1 cellular context compared by ENCODE assay signal in the genomic region with DNA sequence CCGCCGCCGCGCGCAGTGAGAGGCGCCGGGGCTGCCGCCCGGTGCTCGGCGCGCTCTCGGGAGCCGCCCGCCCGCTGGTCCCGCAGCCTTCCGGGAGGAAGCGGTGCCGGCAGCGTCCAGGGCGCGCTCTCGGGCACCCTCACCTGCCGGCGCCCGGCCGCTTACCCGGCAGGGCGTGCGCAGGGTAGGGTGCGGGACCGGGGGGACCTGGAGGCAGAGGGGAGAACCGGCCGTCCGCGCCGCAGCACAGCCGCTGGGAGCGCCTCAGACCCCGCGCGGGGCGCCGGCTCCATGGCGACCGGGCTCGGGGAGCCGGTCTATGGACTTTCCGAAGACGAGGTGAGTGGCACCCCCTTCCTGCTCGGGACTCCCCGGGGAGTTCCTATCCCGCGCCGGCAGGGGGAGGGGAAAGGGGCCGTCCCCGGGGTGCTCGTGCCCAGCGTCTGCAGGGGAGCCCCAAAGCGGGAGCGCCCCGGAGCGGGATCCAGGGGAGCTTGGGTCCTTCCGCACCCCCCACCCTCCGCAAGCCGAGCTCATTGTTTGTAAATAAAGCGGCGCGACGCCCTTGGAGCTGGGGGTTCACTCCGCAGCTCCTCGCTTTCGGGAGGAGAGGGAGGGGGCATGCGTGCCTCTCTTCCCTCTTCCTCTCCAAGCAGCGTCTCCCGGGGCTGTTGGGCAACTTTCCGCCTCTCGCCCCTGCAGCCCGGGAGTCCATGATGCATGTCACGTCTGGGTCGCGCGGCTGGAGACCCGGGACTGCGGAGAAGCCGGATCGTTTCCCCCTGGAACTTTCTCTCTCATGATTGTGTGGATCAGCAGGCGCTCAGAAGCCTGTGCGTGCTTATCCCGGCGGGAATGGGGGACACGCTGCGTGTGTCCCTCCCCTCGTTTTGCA.
TF ChIP-seq lines count a peak whose summit lies in the region.

No MANE protein-coding gene starts in this region.

TF ChIP-seq in HEK293, 187 proteins besides CTCF, POLR2A, EP300 and RAD21 (continued from another document and continues in another):
- TF ChIP-seq, protein P1, sequence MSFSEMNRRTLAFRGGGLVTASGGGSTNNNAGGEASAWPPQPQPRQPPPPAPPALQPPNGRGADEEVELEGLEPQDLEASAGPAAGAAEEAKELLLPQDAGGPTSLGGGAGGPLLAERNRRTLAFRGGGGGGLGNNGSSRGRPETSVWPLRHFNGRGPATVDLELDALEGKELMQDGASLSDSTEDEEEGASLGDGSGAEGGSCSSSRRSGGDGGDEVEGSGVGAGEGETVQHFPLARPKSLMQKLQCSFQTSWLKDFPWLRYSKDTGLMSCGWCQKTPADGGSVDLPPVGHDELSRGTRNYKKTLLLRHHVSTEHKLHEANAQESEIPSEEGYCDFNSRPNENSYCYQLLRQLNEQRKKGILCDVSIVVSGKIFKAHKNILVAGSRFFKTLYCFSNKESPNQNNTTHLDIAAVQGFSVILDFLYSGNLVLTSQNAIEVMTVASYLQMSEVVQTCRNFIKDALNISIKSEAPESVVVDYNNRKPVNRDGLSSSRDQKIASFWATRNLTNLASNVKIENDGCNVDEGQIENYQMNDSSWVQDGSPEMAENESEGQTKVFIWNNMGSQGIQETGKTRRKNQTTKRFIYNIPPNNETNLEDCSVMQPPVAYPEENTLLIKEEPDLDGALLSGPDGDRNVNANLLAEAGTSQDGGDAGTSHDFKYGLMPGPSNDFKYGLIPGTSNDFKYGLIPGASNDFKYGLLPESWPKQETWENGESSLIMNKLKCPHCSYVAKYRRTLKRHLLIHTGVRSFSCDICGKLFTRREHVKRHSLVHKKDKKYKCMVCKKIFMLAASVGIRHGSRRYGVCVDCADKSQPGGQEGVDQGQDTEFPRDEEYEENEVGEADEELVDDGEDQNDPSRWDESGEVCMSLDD (tag by site-specific recombination; IDR thresholded peaks at IDR 0.05), result peak; percentile 93
- TF ChIP-seq, protein P2, sequence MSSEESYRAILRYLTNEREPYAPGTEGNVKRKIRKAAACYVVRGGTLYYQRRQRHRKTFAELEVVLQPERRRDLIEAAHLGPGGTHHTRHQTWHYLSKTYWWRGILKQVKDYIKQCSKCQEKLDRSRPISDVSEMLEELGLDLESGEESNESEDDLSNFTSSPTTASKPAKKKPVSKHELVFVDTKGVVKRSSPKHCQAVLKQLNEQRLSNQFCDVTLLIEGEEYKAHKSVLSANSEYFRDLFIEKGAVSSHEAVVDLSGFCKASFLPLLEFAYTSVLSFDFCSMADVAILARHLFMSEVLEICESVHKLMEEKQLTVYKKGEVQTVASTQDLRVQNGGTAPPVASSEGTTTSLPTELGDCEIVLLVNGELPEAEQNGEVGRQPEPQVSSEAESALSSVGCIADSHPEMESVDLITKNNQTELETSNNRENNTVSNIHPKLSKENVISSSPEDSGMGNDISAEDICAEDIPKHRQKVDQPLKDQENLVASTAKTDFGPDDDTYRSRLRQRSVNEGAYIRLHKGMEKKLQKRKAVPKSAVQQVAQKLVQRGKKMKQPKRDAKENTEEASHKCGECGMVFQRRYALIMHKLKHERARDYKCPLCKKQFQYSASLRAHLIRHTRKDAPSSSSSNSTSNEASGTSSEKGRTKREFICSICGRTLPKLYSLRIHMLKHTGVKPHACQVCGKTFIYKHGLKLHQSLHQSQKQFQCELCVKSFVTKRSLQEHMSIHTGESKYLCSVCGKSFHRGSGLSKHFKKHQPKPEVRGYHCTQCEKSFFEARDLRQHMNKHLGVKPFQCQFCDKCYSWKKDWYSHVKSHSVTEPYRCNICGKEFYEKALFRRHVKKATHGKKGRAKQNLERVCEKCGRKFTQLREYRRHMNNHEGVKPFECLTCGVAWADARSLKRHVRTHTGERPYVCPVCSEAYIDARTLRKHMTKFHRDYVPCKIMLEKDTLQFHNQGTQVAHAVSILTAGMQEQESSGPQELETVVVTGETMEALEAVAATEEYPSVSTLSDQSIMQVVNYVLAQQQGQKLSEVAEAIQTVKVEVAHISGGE (tag by site-specific recombination; conservative IDR thresholded peaks at IDR 0.05; ENCODE audit: low read depth), result 0 out of 2 replicates have a peak, but pooled peaks have one; percentile 28
- TF ChIP-seq ZNF768 (tag by site-specific recombination; IDR thresholded peaks at IDR 0.05) (no peak), ZXDB (tag by site-specific recombination; IDR thresholded peaks at IDR 0.05) (peak; percentile 93), RBAK (tag by site-specific recombination; IDR thresholded peaks at IDR 0.05) (no peak), ZBTB8A (tag by site-specific recombination; IDR thresholded peaks at IDR 0.05) (peak; percentile 78), ZBTB20 (tag by site-specific recombination; IDR thresholded peaks at IDR 0.05) (peak; percentile 92), ZNF175 (tag by site-specific recombination; IDR thresholded peaks at IDR 0.05) (no peak), TCF7L2 (IDR thresholded peaks at IDR 0.05; ENCODE audit: borderline replicate concordance, low read depth, low read length) (no peak), SP7 (tag by site-specific recombination; IDR thresholded peaks at IDR 0.05) (peak; percentile 34; the same call in 1 of the 2 replicates), SP2 (tag by site-specific recombination; IDR thresholded peaks at IDR 0.05) (no peak), ZNF426 (tag by site-specific recombination; IDR thresholded peaks at IDR 0.05) (no peak), MEIS1 (CRISPR knock-in tag; IDR thresholded peaks at IDR 0.05; ENCODE audit: borderline replicate concordance) (no peak), KLF1 (tag by site-specific recombination; IDR thresholded peaks at IDR 0.05) (no peak), SP3 (tag by site-specific recombination; IDR thresholded peaks at IDR 0.05) (no peak; the same call in none of the 2 replicates), ZFP3 (tag by site-specific recombination; IDR thresholded peaks at IDR 0.05; ENCODE audit: low read depth) (no peak), ZNF223 (tag by site-specific recombination; IDR thresholded peaks at IDR 0.05) (no peak), ZNF514 (tag by site-specific recombination; IDR thresholded peaks at IDR 0.05) (no peak), HOXD13 (CRISPR knock-in tag; IDR thresholded peaks at IDR 0.05; ENCODE audit: borderline replicate concordance) (no peak), ZNF654 (tag by site-specific recombination; IDR thresholded peaks at IDR 0.05; ENCODE audit: low read depth) (no peak), ZNF776 (tag by site-specific recombination; IDR thresholded peaks at IDR 0.05; ENCODE audit: borderline replicate concordance) (no peak), ZNF48 (tag by site-specific recombination; IDR thresholded peaks at IDR 0.05) (no peak), ZNF2 (tag by site-specific recombination; IDR thresholded peaks at IDR 0.05) (no peak), ZNF521 (tag by site-specific recombination; IDR thresholded peaks at IDR 0.05) (no peak), ZNF561 (tag by site-specific recombination; IDR thresholded peaks at IDR 0.05; ENCODE audit: borderline replicate concordance) (no peak), ZNF248 (tag by site-specific recombination; IDR thresholded peaks at IDR 0.05) (no peak), ZNF560 (tag by site-specific recombination; IDR thresholded peaks at IDR 0.05; ENCODE audit: borderline replicate concordance) (no peak), OVOL3 (tag by site-specific recombination; IDR thresholded peaks at IDR 0.05) (no peak), KLF9 (tag by site-specific recombination; IDR thresholded peaks at IDR 0.05; ENCODE audit: low read depth) (no peak), ZBTB17 (tag by site-specific recombination; IDR thresholded peaks at IDR 0.05) (peak; percentile 69; the same call in 1 of the 2 replicates), GLIS1 (tag by site-specific recombination; IDR thresholded peaks at IDR 0.05) (peak; percentile 72), PRDM10 (tag by site-specific recombination; IDR thresholded peaks at IDR 0.05) (no peak)
- TF ChIP-seq, protein P3, sequence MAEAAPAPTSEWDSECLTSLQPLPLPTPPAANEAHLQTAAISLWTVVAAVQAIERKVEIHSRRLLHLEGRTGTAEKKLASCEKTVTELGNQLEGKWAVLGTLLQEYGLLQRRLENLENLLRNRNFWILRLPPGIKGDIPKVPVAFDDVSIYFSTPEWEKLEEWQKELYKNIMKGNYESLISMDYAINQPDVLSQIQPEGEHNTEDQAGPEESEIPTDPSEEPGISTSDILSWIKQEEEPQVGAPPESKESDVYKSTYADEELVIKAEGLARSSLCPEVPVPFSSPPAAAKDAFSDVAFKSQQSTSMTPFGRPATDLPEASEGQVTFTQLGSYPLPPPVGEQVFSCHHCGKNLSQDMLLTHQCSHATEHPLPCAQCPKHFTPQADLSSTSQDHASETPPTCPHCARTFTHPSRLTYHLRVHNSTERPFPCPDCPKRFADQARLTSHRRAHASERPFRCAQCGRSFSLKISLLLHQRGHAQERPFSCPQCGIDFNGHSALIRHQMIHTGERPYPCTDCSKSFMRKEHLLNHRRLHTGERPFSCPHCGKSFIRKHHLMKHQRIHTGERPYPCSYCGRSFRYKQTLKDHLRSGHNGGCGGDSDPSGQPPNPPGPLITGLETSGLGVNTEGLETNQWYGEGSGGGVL (tag by site-specific recombination; IDR thresholded peaks at IDR 0.05), result peak; percentile 72
- TF ChIP-seq, protein P4, sequence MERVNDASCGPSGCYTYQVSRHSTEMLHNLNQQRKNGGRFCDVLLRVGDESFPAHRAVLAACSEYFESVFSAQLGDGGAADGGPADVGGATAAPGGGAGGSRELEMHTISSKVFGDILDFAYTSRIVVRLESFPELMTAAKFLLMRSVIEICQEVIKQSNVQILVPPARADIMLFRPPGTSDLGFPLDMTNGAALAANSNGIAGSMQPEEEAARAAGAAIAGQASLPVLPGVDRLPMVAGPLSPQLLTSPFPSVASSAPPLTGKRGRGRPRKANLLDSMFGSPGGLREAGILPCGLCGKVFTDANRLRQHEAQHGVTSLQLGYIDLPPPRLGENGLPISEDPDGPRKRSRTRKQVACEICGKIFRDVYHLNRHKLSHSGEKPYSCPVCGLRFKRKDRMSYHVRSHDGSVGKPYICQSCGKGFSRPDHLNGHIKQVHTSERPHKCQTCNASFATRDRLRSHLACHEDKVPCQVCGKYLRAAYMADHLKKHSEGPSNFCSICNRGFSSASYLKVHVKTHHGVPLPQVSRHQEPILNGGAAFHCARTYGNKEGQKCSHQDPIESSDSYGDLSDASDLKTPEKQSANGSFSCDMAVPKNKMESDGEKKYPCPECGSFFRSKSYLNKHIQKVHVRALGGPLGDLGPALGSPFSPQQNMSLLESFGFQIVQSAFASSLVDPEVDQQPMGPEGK (tag by site-specific recombination; IDR thresholded peaks at IDR 0.05), result peak; percentile 58; the same call in 1 of the 2 replicates
- TF ChIP-seq, protein P5, sequence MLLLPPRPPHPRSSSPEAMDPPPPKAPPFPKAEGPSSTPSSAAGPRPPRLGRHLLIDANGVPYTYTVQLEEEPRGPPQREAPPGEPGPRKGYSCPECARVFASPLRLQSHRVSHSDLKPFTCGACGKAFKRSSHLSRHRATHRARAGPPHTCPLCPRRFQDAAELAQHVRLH (tag by site-specific recombination; IDR thresholded peaks at IDR 0.05), result no peak
- TF ChIP-seq, protein P6, sequence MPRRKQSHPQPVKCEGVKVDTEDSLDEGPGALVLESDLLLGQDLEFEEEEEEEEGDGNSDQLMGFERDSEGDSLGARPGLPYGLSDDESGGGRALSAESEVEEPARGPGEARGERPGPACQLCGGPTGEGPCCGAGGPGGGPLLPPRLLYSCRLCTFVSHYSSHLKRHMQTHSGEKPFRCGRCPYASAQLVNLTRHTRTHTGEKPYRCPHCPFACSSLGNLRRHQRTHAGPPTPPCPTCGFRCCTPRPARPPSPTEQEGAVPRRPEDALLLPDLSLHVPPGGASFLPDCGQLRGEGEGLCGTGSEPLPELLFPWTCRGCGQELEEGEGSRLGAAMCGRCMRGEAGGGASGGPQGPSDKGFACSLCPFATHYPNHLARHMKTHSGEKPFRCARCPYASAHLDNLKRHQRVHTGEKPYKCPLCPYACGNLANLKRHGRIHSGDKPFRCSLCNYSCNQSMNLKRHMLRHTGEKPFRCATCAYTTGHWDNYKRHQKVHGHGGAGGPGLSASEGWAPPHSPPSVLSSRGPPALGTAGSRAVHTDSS (tag by site-specific recombination; IDR thresholded peaks at IDR 0.05), result no peak
- TF ChIP-seq, protein P7, sequence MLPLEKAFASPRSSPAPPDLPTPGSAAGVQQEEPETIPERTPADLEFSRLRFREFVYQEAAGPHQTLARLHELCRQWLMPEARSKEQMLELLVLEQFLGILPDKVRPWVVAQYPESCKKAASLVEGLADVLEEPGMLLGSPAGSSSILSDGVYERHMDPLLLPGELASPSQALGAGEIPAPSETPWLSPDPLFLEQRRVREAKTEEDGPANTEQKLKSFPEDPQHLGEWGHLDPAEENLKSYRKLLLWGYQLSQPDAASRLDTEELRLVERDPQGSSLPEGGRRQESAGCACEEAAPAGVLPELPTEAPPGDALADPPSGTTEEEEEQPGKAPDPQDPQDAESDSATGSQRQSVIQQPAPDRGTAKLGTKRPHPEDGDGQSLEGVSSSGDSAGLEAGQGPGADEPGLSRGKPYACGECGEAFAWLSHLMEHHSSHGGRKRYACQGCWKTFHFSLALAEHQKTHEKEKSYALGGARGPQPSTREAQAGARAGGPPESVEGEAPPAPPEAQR (tag by site-specific recombination; IDR thresholded peaks at IDR 0.05), result no peak
- TF ChIP-seq, protein P8, sequence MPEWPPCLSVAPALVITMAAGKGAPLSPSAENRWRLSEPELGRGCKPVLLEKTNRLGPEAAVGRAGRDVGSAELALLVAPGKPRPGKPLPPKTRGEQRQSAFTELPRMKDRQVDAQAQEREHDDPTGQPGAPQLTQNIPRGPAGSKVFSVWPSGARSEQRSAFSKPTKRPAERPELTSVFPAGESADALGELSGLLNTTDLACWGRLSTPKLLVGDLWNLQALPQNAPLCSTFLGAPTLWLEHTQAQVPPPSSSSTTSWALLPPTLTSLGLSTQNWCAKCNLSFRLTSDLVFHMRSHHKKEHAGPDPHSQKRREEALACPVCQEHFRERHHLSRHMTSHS (tag by site-specific recombination; IDR thresholded peaks at IDR 0.05), result no peak
